ENCODE assay signal across 1 cellular context in the genomic region with DNA sequence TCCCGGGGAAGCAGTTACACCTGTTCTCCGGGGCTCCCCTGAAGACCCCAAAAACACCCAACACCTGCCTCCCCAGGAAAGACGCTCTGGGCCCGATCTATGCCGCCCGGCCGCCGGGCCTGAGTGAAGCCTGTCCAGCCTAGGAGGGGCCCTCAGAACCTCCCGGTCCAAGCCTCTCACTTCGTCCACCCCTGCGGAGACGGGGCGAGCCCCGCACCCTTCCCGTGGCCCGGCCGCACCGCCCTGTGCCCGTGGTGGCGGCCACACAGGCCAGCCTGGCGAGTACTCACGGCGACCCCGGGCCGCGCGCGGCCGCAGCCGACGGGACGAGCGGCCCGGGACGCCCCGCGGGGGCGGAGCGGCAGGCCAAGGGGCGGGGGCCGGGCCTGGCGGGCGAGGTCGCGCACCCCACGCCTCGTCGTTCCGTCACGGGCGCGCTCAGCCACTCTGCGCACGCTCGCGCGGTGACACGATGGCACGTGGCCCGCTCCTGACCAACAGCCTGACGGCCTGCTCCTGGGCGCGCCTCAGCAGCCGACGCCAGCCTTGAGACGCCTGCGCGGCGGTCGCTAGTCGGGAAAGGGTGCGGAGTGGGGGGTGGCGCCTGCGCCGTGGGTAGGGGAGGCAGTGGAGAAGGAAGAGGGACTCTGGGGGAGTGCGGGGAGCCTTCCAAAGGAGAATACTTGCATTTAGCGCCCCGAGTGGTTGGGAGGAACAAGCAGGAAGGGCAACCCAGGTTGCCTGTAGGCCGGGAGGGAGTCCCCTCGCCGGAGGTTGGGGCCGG.
TF ChIP-seq lines count a peak whose summit lies in the region.

Gene PARP6, minus strand, starts transcription at position 342 of the 784 bp plus-strand sequence. CDS start 5,077 bp downstream, outside the sequence.

TF ChIP-seq in WTC11, 78 proteins besides CTCF, POLR2A, EP300 and RAD21 (continued from another document):
- TF ChIP-seq CBFB (CRISPR knock-in tag; IDR thresholded peaks at IDR 0.05; ENCODE audit: low read depth) (no peak), ZNF317 (CRISPR knock-in tag; IDR thresholded peaks at IDR 0.05; ENCODE audit: borderline replicate concordance, low read depth) (0 out of 2 replicates have a peak, but pooled peaks have one; percentile 31), CREB1 (CRISPR knock-in tag; IDR thresholded peaks at IDR 0.05) (no peak), ZNF121 (CRISPR knock-in tag; IDR thresholded peaks at IDR 0.05) (no peak), ZNF423 (CRISPR knock-in tag; IDR thresholded peaks at IDR 0.05) (no peak), ZBTB21 (CRISPR knock-in tag; IDR thresholded peaks at IDR 0.05; ENCODE audit: borderline replicate concordance) (no peak; the same call in 1 of the 2 replicates), TCF7 (CRISPR knock-in tag; IDR thresholded peaks at IDR 0.05; ENCODE audit: low read depth) (no peak), NR3C1 (CRISPR knock-in tag; conservative IDR thresholded peaks at IDR 0.05; ENCODE audit: low read depth) (no peak), ATF1 (CRISPR knock-in tag; IDR thresholded peaks at IDR 0.05) (no peak), ETV6 (CRISPR knock-in tag; IDR thresholded peaks at IDR 0.05) (peak; percentile 86), GTF2I (CRISPR knock-in tag; conservative IDR thresholded peaks at IDR 0.05) (no peak), CREM (CRISPR knock-in tag; IDR thresholded peaks at IDR 0.05) (peak; percentile 75), ZNF232 (CRISPR knock-in tag; IDR thresholded peaks at IDR 0.05) (peak; percentile 92), ZNF671 (CRISPR knock-in tag; IDR thresholded peaks at IDR 0.05) (no peak), PRRX2 (CRISPR knock-in tag; IDR thresholded peaks at IDR 0.05) (no peak)
- TF ChIP-seq, protein P1, sequence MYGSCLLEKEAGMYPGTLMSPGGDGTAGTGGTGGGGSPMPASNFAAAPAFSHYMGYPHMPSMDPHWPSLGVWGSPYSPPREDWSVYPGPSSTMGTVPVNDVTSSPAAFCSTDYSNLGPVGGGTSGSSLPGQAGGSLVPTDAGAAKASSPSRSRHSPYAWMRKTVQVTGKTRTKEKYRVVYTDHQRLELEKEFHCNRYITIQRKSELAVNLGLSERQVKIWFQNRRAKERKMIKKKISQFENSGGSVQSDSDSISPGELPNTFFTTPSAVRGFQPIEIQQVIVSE (CRISPR knock-in tag; IDR thresholded peaks at IDR 0.05; ENCODE audit: borderline replicate concordance): no peak
